8 cellular contexts compared by ENCODE assay signal in genomic region chr18:22223263-22223960, GRCh38. TPM values are rescaled to one million over a fixed set of nuclear protein-coding genes. Genes with fewer than 3 reads are reported as not detected.
DNase-seq lines count a peak whose midpoint lies in the region; ATAC-seq, FAIRE-seq and TF ChIP-seq lines count a peak whose summit lies in the region.

No MANE protein-coding gene starts in this region.

- H3K36me3 ChIP-seq in Peyer's patch (no peaks in the 10 kb centered on the region), small intestine (ENCODE audit: control insufficient read depth in 2 of 2, insufficient read depth in 2 of 2, low read length in 2 of 2) (no peaks in the 10 kb centered on the region)

- TF ChIP-seq CTCF in Peyer's patch (IDR thresholded peaks at IDR 0.05) (peak in 1 of 6 experiments; percentile 14), foreskin keratinocyte (conservative IDR thresholded peaks at IDR 0.05) (no peak), D721Med (IDR thresholded peaks at IDR 0.05; ENCODE audit: insufficient read depth, missing control alignments) (no peak)

- FAIRE-seq in H54 (lab: Jason Lieb, UNC) = no peak
- FAIRE-seq in small intestine (lab: Jason Lieb, UNC) = no peak
- FAIRE-seq in D721Med (lab: Jason Lieb, UNC) = no peak
- no peak for FAIRE-seq in GM19239 (lab: Jason Lieb, UNC)

- TF ChIP-seq POLR2A in H54 (IDR thresholded peaks at IDR 0.05; ENCODE audit: low read depth, low read length) = no peak
- TF ChIP-seq POLR2A in Peyer's patch (IDR thresholded peaks at IDR 0.05) = peak in 1 of 2 donors; percentile 35

- H3K4me1 ChIP-seq in Peyer's patch (peaks cover 0 to 5% (median 2%) of the 10 kb centered on the region in 4 donors), foreskin keratinocyte (peaks cover 8% of the 10 kb centered on the region), small intestine (ENCODE audit: control insufficient read depth in 2 of 2, insufficient read depth in 1 of 2, low read depth in 1 of 2, low read length in 1 of 2) (peaks cover 0 to 2% of the 10 kb centered on the region in 2 donors)

- H3K4me3 ChIP-seq in Peyer's patch (peak overlapping the region in 1 of 4 donors; percentile 26), small intestine (ENCODE audit: low read depth in 1 of 2, low read length in 2 of 2) (no peak overlapping the region)

- WGBS in small intestine, 3 donors = 15 to 56% (median 37%) methylated on average over 13 of the region's 13 CpGs

- H3K27ac ChIP-seq in Peyer's patch (peak overlapping the region in 3 of 4 donors; percentile 42 to 95 (median 85)), foreskin keratinocyte (peak overlapping the region; percentile 45), small intestine (ENCODE audit: low read depth in 1 of 2, low read length in 1 of 2) (peak overlapping the region; percentile 52 to 78)

- H3K9me3 ChIP-seq in Peyer's patch (no peaks in the 10 kb centered on the region), small intestine (ENCODE audit: control insufficient read depth, low read depth) (no peaks in the 10 kb centered on the region)

- H3K27me3 ChIP-seq in Peyer's patch (no peaks in the 10 kb centered on the region), foreskin keratinocyte (peaks cover 2% of the 10 kb centered on the region), small intestine (ENCODE audit: control insufficient read depth in 2 of 2, insufficient read depth in 2 of 2, low read length in 2 of 2) (no peaks in the 10 kb centered on the region)

- peak; percentile 100 for ATAC-seq in foreskin keratinocyte

- DNase-seq in H54 (ENCODE audit: insufficient read length, low spot score) = peak; percentile 41
- peak; percentile 23 to 93 (median 91) for DNase-seq in Peyer's patch
- DNase-seq in foreskin keratinocyte = peak; percentile 93 to 96
- DNase-seq in small intestine = peak; percentile 96
- no peak for DNase-seq in D721Med (ENCODE audit: insufficient read length, low spot score)
- no peak for DNase-seq in GM19239 (ENCODE audit: insufficient read length, low spot score)
- no peak for DNase-seq in NCI-H1417 treated with DMSO at 0.1 percent for 48 hours (lab: John Stamatoyannopoulos, UW)
- no peak for DNase-seq in activated CD4-positive, alpha-beta T cell treated with anti-CD3 and anti-CD28 coated beads for 1 hour

RNA-seq across cellular contexts. Expression of gene GATA6, which starts 54.0 kb away (rescaled TPM):
- total RNA-seq in Peyer's patch = 100 to 1,000 TPM in 3 of 4 donors, 10 to 100 TPM in 1; 24.8 to 127 (median 114) TPM
- total RNA-seq in foreskin keratinocyte = 0.03 and 0.07 TPM in 2 replicates
- 0.03 and 0.06 TPM in 2 replicates for polyA plus RNA-seq in foreskin keratinocyte
- polyA plus RNA-seq in small intestine = 10 to 100 TPM; 25.9 to 36.9 (median 27.8) TPM

Comparison
In these comparisons a context has a peak if more than half of its experiments do, and no peak if none do; other contexts are left out.
1. DNase-seq: peak in H54 (single experiment), Peyer's patch (3 of 3), foreskin keratinocyte (2 of 2) and small intestine (single experiment); none in D721Med (single experiment), GM19239 (single experiment), NCI-H1417 treated with DMSO at 0.1 percent for 48 hours (single experiment) and activated CD4-positive, alpha-beta T cell treated with anti-CD3 and anti-CD28 coated beads for 1 hour (single experiment).
2. RNA of gene GATA6, which starts 54.0 kb away (total RNA-seq): 24.8 to 127 TPM in Peyer's patch; 0.03 to 0.07 TPM in foreskin keratinocyte; every median in the first group is over 10 times any median in the second.
3. Peak in every context shown above with its lines, with median percentiles within 50 percentile points of each other: H3K27ac ChIP-seq.